Comparison of ENCODE assay signal across 14 cellular contexts in genomic region chr5:103910002-103910401, GRCh38.
DNase-seq lines count a peak whose midpoint lies in the region; TF ChIP-seq lines count a peak whose summit lies in the region.
"Had no signal": no experiment of that assay in that cellular context is flagged by ENCODE, and none has a peak within 500 bp of the region (broad histone marks: within the 10 kb centered on the region; RNA-seq: fewer than 3 reads in every experiment).

No MANE protein-coding gene starts in this region.

- TF ChIP-seq CTCF in retinal pigment epithelial cell (conservative IDR thresholded peaks at IDR 0.05; ENCODE audit: low read depth, low read length), result no peak
- no peak for TF ChIP-seq CTCF in esophagus squamous epithelium (IDR thresholded peaks at IDR 0.05)

- no peaks in the 10 kb centered on the region for H3K27me3 ChIP-seq in esophagus squamous epithelium
- H3K27me3 ChIP-seq: BLaER1 treated with 17β-estradiol and CSF1 and Interleukin-3, amounts not matched to agents 10 nM and 100 nM had no signal

- DNase-seq in G401 (ENCODE audit: low spot score), result peak; percentile 33
- peak; percentile 33 for DNase-seq in astrocyte of the hippocampus (ENCODE audit: low read depth, low spot score)
- peak; percentile 25 for DNase-seq in iris pigment epithelial cell (ENCODE audit: low read depth)
- DNase-seq in retinal pigment epithelial cell (ENCODE audit: low read depth), result peak; percentile 51
- DNase-seq in cardiac septum (ENCODE audit: low spot score), result no peak
- no peak for DNase-seq in esophagus squamous epithelium (lab: John Stamatoyannopoulos, UW)
- no peak for DNase-seq in amniotic stem cell (lab: John Stamatoyannopoulos, UW)
- DNase-seq: 8988T; ACHN; CD4-positive, CD25-positive, alpha-beta regulatory T cell; DMS53; GOT3; H9 had no signal

- H3K27ac ChIP-seq in esophagus squamous epithelium, result no peak overlapping the region
- H3K27ac ChIP-seq: BLaER1 treated with 17β-estradiol and CSF1 and Interleukin-3, amounts not matched to agents 10 nM and 100 nM had no signal

- in situ Hi-C loops in G401 (cut with HindIII; ENCODE audit: low sequenced_read_pairs), result no loop called here

- H3K4me1 ChIP-seq in esophagus squamous epithelium, result no peaks in the 10 kb centered on the region
- H3K4me1 ChIP-seq: BLaER1 treated with 17β-estradiol and CSF1 and Interleukin-3, amounts not matched to agents 10 nM and 100 nM had no signal

- no peak for TF ChIP-seq POLR2A in esophagus squamous epithelium (IDR thresholded peaks at IDR 0.05)

- intact Hi-C loops in cardiac septum (cut with DNase I) (no loop called here), esophagus squamous epithelium (cut with DNase I) (no loop called here)

- H3K4me3 ChIP-seq in retinal pigment epithelial cell (ENCODE audit: low read length), result no peak overlapping the region
- no peak overlapping the region for H3K4me3 ChIP-seq in esophagus squamous epithelium
- H3K4me3 ChIP-seq: BLaER1 treated with 17β-estradiol and CSF1 and Interleukin-3, amounts not matched to agents 10 nM and 100 nM had no signal

- no peaks in the 10 kb centered on the region for H3K36me3 ChIP-seq in esophagus squamous epithelium
- H3K36me3 ChIP-seq: BLaER1 treated with 17β-estradiol and CSF1 and Interleukin-3, amounts not matched to agents 10 nM and 100 nM had no signal

- no peaks in the 10 kb centered on the region for H3K9me3 ChIP-seq in esophagus squamous epithelium
- H3K9me3 ChIP-seq: BLaER1 treated with 17β-estradiol and CSF1 and Interleukin-3, amounts not matched to agents 10 nM and 100 nM had no signal

- WGBS in esophagus squamous epithelium, 2 donors, result 26 to 34% methylated on average over 2 of the region's 2 CpGs

Comparison
In these comparisons a context has a peak if more than half of its experiments do, and no peak if none do; other contexts are left out.
1. DNase-seq: peak in G401 (single experiment), astrocyte of the hippocampus (single experiment), iris pigment epithelial cell (single experiment) and retinal pigment epithelial cell (single experiment); none in cardiac septum (single experiment), esophagus squamous epithelium (single experiment) and amniotic stem cell (single experiment).